29 cellular contexts compared by ENCODE assay signal in the genomic region with DNA sequence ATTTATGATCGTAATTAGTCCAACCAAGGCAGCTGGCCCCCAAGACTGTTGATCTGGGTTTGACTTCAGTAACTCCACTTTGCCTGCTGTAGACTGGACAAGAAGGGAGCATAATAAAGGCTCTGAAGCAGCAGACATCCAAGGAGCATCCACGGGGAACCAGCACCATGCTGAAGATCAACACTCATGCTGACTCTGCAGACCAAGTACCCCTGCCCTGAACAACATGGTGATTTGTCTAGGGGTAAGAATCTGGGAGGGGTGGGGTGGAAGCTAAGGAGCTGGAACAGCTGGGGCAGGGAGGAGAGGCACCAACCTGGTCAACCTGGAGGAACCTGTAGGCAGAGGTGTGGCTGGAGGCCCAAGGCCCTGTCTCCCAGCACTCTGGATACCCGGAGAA. TPM values are rescaled to one million over a fixed set of nuclear protein-coding genes. Genes with fewer than 3 reads are reported as not detected.
DNase-seq lines count a peak whose midpoint lies in the region; ATAC-seq and TF ChIP-seq lines count a peak whose summit lies in the region.
"Had no signal": no experiment of that assay in that cellular context is flagged by ENCODE, and none has a peak within 500 bp of the region (broad histone marks: within the 10 kb centered on the region; RNA-seq: fewer than 3 reads in every experiment).

No MANE protein-coding gene starts in this region.

- no peak overlapping the region for H3K27ac Mint-ChIP-seq in T-helper 17 cell
- H3K27ac Mint-ChIP-seq in natural killer cell, result no peak overlapping the region
- H3K27ac Mint-ChIP-seq: nephron progenitor cell had no signal

- H3F3A ChIP-seq in DOHH2 (ENCODE audit: control insufficient read depth, insufficient read depth), result 0 out of 2 replicates have a peak, but pooled peaks cover under 1% of the 10 kb centered on the region

- TF ChIP-seq CTCF in DOHH2 (IDR thresholded peaks at IDR 0.05; ENCODE audit: low read depth, low read length, poor library complexity, severe bottlenecking) (no peak), natural killer cell (IDR thresholded peaks at IDR 0.05) (no peak)

- peaks cover 4% of the 10 kb centered on the region for H3K4me1 Mint-ChIP-seq in T-helper 17 cell
- H3K4me1 Mint-ChIP-seq in natural killer cell, result peaks cover 17 to 20% of the 10 kb centered on the region in 2 donors

- H3K9me3 ChIP-seq in BLaER1 treated with 17β-estradiol and CSF1 and Interleukin-3, amounts not matched to agents 10 nM and 100 nM (replicated peaks in 1 of 11), result peaks cover 0 to 23% (median 6%) of the 10 kb centered on the region in 11 experiments; a peak in 10 of 22 replicates
- no peaks in the 10 kb centered on the region for H3K9me3 ChIP-seq in DOHH2 (ENCODE audit: control insufficient read depth, insufficient read depth, low read length)
- H3K9me3 ChIP-seq in T-helper 17 cell (ENCODE audit: control insufficient read depth, low read length, poor library complexity, severe bottlenecking), result no peaks in the 10 kb centered on the region
- H3K9me3 ChIP-seq: breast epithelium, pancreas, stomach, tibial artery had no signal

- no peaks in the 10 kb centered on the region for H3K27me3 ChIP-seq in BLaER1 treated with 17β-estradiol and CSF1 and Interleukin-3, amounts not matched to agents 10 nM and 100 nM
- H3K27me3 ChIP-seq in DOHH2 (ENCODE audit: control insufficient read depth, low read length), result no peaks in the 10 kb centered on the region
- H3K27me3 ChIP-seq: breast epithelium, pancreas, stomach, tibial artery had no signal

- H4K20me1 ChIP-seq in BLaER1 treated with 17β-estradiol and CSF1 and Interleukin-3, amounts not matched to agents 10 nM and 100 nM, result peaks cover 0 to 8% (median 0%) of the 10 kb centered on the region in 11 experiments; a peak in 4 of 22 replicates
- no peaks in the 10 kb centered on the region for H4K20me1 ChIP-seq in DOHH2 (ENCODE audit: control insufficient read depth, insufficient read depth, low read depth, low read length)

- H3K4me1 ChIP-seq in BLaER1 treated with 17β-estradiol and CSF1 and Interleukin-3, amounts not matched to agents 10 nM and 100 nM, result peaks cover 51 to 75% (median 70%) of the 10 kb centered on the region in 10 experiments
- H3K4me1 ChIP-seq in DOHH2 (ENCODE audit: control insufficient read depth, low read length), result peaks cover 35% of the 10 kb centered on the region
- H3K4me1 ChIP-seq: breast epithelium had no signal

- H3K36me3 ChIP-seq in BLaER1 treated with 17β-estradiol and CSF1 and Interleukin-3, amounts not matched to agents 10 nM and 100 nM, result peaks cover 0 to 24% (median 11%) of the 10 kb centered on the region in 11 experiments; a peak in 9 of 22 replicates
- peaks cover 4% of the 10 kb centered on the region for H3K36me3 ChIP-seq in DOHH2 (ENCODE audit: control insufficient read depth, low read length)
- H3K36me3 ChIP-seq: breast epithelium, pancreas, stomach, tibial artery, WERI-Rb-1 had no signal

- no peaks in the 10 kb centered on the region for H3K9me3 Mint-ChIP-seq in natural killer cell

- H3K9me2 ChIP-seq in DOHH2 (replicated peaks; ENCODE audit: control insufficient read depth, low read length), result no peaks in the 10 kb centered on the region

- peak overlapping the region in 4 of 11 experiments; percentile 6 to 49 (median 30); a peak in 5 of 22 replicates for H3K27ac ChIP-seq in BLaER1 treated with 17β-estradiol and CSF1 and Interleukin-3, amounts not matched to agents 10 nM and 100 nM
- H3K27ac ChIP-seq in DOHH2 (ENCODE audit: low read depth, low read length), result no peak overlapping the region
- H3K27ac ChIP-seq: breast epithelium, C4-2B, pancreas, stomach, tibial artery, WERI-Rb-1 had no signal

- peak overlapping the region in 1 of 11 experiments; percentile 88; a peak in 1 of 22 replicates for H3K9ac ChIP-seq in BLaER1 treated with 17β-estradiol and CSF1 and Interleukin-3, amounts not matched to agents 10 nM and 100 nM

- H3K4me3 Mint-ChIP-seq in T-helper 17 cell (peak overlapping the region; percentile 3), natural killer cell (peak overlapping the region; percentile 67)

- H3K4me2 ChIP-seq in BLaER1 treated with 17β-estradiol and CSF1 and Interleukin-3, amounts not matched to agents 10 nM and 100 nM, result peak overlapping the region; percentile 81 to 94 (median 86)
- H3K4me2 ChIP-seq in DOHH2 (ENCODE audit: low read length), result peak overlapping the region; percentile 59

- DNase-seq in T-helper 17 cell (no peak), natural killer cell (no peak), NCI-H2107 (lab: John Stamatoyannopoulos, UW) (no peak)
- DNase-seq: activated CD4-positive, alpha-beta T cell treated with anti-CD3 and anti-CD28 coated beads, Interleukin-2, amount 50 U/mL, for 4 hours; activated gamma-delta T cell; amniotic stem cell; DMS53; GF-D8; islet precursor cell; KG1; midbrain; NCI-H1694 treated with DMSO at 0.1 percent for 48 hours; NCI-H526 treated with DMSO at 0.1 percent for 48 hours; nephron progenitor cell; pancreas; right cardiac atrium; RPMI8226; stimulated activated CD4-positive, alpha-beta T cell treated with anti-CD3 and anti-CD28 coated beads, Interleukin-12 subunit alpha, Interleukin-12 subunit beta, amount 100 ng/mL, for 4 hours; stomach; tibial artery; WERI-Rb-1 had no signal

- H3K36me3 Mint-ChIP-seq in T-helper 17 cell (ENCODE audit: low read depth) (no peaks in the 10 kb centered on the region), natural killer cell (no peaks in the 10 kb centered on the region)

- ATAC-seq in T-helper 17 cell (no peak), natural killer cell (no peak), HG02678 (IDR thresholded peaks at IDR 0.05; ENCODE audit: unreplicated experiment) (no peak), HG03139 (IDR thresholded peaks at IDR 0.05; ENCODE audit: unreplicated experiment) (no peak), GM21381 (IDR thresholded peaks at IDR 0.05; ENCODE audit: unreplicated experiment) (no peak)
- ATAC-seq: pancreas, right cardiac atrium had no signal

- H3K4me3 ChIP-seq in BLaER1 treated with 17β-estradiol and CSF1 and Interleukin-3, amounts not matched to agents 10 nM and 100 nM, result peak overlapping the region in 7 of 10 experiments; percentile 10 to 97 (median 92); a peak in 9 of 20 replicates
- H3K4me3 ChIP-seq in DOHH2 (ENCODE audit: low read length), result no peak overlapping the region
- H3K4me3 ChIP-seq: breast epithelium, coronary artery, pancreas, stomach, tibial artery had no signal

- intact Hi-C loops in natural killer cell (cut with micrococcal nuclease), result no loop called here

- H3K79me2 ChIP-seq in DOHH2 (ENCODE audit: control insufficient read depth, low read length), result peaks cover 63% of the 10 kb centered on the region

- H3K27me3 Mint-ChIP-seq in T-helper 17 cell, result peaks cover 7% of the 10 kb centered on the region
- H3K27me3 Mint-ChIP-seq in natural killer cell (ENCODE audit: low read depth in 2 of 2), result no peaks in the 10 kb centered on the region

RNA-seq across cellular contexts. Expression of gene TEC, which starts 2.1 kb away (rescaled TPM):
- 1 to 10 TPM; 2.3 to 2.4 TPM for total RNA-seq in T-helper 17 cell
- 1 to 10 TPM; 4.0 to 7.4 (median 4.7) TPM for total RNA-seq in natural killer cell
